18 cellular contexts compared by ENCODE assay signal in the genomic region with DNA sequence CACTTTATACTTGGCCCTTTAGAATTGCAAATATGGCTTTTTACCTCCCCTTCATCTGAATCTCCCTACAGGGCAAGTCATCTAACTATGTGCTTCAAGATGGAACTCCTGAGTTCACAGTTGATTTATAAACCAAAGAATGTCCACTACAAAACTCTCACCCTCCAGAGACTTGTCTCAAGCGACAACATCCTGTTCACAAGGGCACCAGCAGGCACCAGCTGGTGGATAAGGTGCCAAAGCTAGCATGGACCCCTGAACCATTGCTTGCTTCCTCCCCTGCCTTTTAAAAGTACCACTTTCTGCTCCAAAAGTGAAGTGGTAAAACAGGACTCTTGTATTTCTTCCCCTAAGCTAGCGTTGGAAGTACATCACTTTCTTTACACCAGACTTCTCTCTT.
A peak's percentile ranks its signal among the peaks of the same experiment; 100 is the strongest.
DNase-seq lines count a peak whose midpoint lies in the region; ATAC-seq and TF ChIP-seq lines count a peak whose summit lies in the region.
"Had no signal": no experiment of that assay in that cellular context is flagged by ENCODE, and none has a peak within 500 bp of the region (broad histone marks: within the 10 kb centered on the region; RNA-seq: fewer than 3 reads in every experiment).

No MANE protein-coding gene starts in this region.

- no peak for DNase-seq in effector memory CD8-positive, alpha-beta T cell
- DNase-seq in neural crest cell (ENCODE audit: low read depth, low spot score) (no peak), left ventricle myocardium inferior (no peak)
- DNase-seq in activated naive CD8-positive, alpha-beta T cell treated with anti-CD3 and anti-CD28 coated beads for 36 hours: no peak
- DNase-seq: 8988T; C1 segment of cervical spinal cord; Calu3; CD4-positive, alpha-beta T cell; DMS153; DMS79 treated with DMSO at 0.1 percent for 48 hours had no signal

- no peaks in the 10 kb centered on the region for H3K27me3 Mint-ChIP-seq in effector memory CD8-positive, alpha-beta T cell
- H3K27me3 Mint-ChIP-seq in neural crest cell (ENCODE audit: low read depth): no peaks in the 10 kb centered on the region
- peaks cover 28% of the 10 kb centered on the region for H3K27me3 Mint-ChIP-seq in activated naive CD8-positive, alpha-beta T cell treated with anti-CD3 and anti-CD28 coated beads for 36 hours

- TF ChIP-seq RAD21 in liver (IDR thresholded peaks at IDR 0.05): no peak

- no peaks in the 10 kb centered on the region for H3K36me3 ChIP-seq in ACC112 (ENCODE audit: insufficient read depth, low read length)
- H3K36me3 ChIP-seq in liver (ENCODE audit: control insufficient read depth in 4 of 4, insufficient read depth in 3 of 4, low read depth in 1 of 4, low read length in 3 of 4): no peaks in the 10 kb centered on the region
- H3K36me3 ChIP-seq in left ventricle myocardium inferior: no peaks in the 10 kb centered on the region

- H3K9me3 ChIP-seq in liver (ENCODE audit: control insufficient read depth in 4 of 4, low read length in 3 of 4) (no peaks in the 10 kb centered on the region), left ventricle myocardium inferior (replicated peaks) (no peaks in the 10 kb centered on the region)

- peak overlapping the region; percentile 56 to 59 for H3K9ac ChIP-seq in liver (ENCODE audit: low read depth in 1 of 2, low read length in 2 of 2)
- H3K9ac ChIP-seq: GM23248 had no signal

- H3K27ac ChIP-seq in ACC112 (ENCODE audit: low read depth, low read length) (no peak overlapping the region), liver (ENCODE audit: low read depth in 1 of 2, low read length in 2 of 2) (peak overlapping the region; percentile 73 to 82), left ventricle myocardium inferior (replicated peaks) (no peak overlapping the region)
- H3K27ac ChIP-seq: GM23248, HL-60 had no signal

- H3K79me2 ChIP-seq in ACC112 (ENCODE audit: control insufficient read depth, insufficient read depth, low read length, unreplicated experiment): no peaks in the 10 kb centered on the region

- peak overlapping the region; percentile 19 to 41 for H3K27ac Mint-ChIP-seq in effector memory CD8-positive, alpha-beta T cell
- peak overlapping the region; percentile 46 for H3K27ac Mint-ChIP-seq in neural crest cell (ENCODE audit: unreplicated experiment)
- H3K27ac Mint-ChIP-seq in activated naive CD8-positive, alpha-beta T cell treated with anti-CD3 and anti-CD28 coated beads for 36 hours: no peak overlapping the region
- H3K27ac Mint-ChIP-seq: B cell; CD4-positive, alpha-beta T cell had no signal

- TF ChIP-seq CTCF in liver (IDR thresholded peaks at IDR 0.05; ENCODE audit: low read depth, low read length, missing input control) (no peak), neural crest cell (conservative IDR thresholded peaks at IDR 0.05) (no peak), left ventricle myocardium inferior (IDR thresholded peaks at IDR 0.05; ENCODE audit: borderline replicate concordance) (no peak)

- ATAC-seq in effector memory CD8-positive, alpha-beta T cell (replicated peaks): no peak
- no peak for ATAC-seq in HG02852 (IDR thresholded peaks at IDR 0.05; ENCODE audit: unreplicated experiment)
- ATAC-seq: HCT116 had no signal

- intact Hi-C loops in left ventricle myocardium inferior (cut with micrococcal nuclease): no loop called here

- peaks cover 5% of the 10 kb centered on the region for H3K36me3 Mint-ChIP-seq in effector memory CD8-positive, alpha-beta T cell (ENCODE audit: insufficient read depth)
- H3K36me3 Mint-ChIP-seq in neural crest cell (ENCODE audit: low read depth): peaks cover 3% of the 10 kb centered on the region
- peaks cover 1% of the 10 kb centered on the region for H3K36me3 Mint-ChIP-seq in activated naive CD8-positive, alpha-beta T cell treated with anti-CD3 and anti-CD28 coated beads for 36 hours

- H3K9me3 Mint-ChIP-seq in effector memory CD8-positive, alpha-beta T cell: no peaks in the 10 kb centered on the region
- peaks cover 4% of the 10 kb centered on the region for H3K9me3 Mint-ChIP-seq in neural crest cell
- H3K9me3 Mint-ChIP-seq in activated naive CD8-positive, alpha-beta T cell treated with anti-CD3 and anti-CD28 coated beads for 36 hours: peaks cover under 1% of the 10 kb centered on the region
- H3K9me3 Mint-ChIP-seq: CD4-positive, alpha-beta T cell had no signal

- peaks cover 10% of the 10 kb centered on the region for H3K4me1 ChIP-seq in ACC112 (ENCODE audit: control insufficient read depth, insufficient read depth, low read length, unreplicated experiment)
- H3K4me1 ChIP-seq in liver (ENCODE audit: control insufficient read depth in 4 of 4, insufficient read depth in 4 of 4, low read length in 3 of 4): peaks cover 12 to 46% (median 41%) of the 10 kb centered on the region in 4 donors
- H3K4me1 ChIP-seq in left ventricle myocardium inferior: no peaks in the 10 kb centered on the region

- H3K4me3 Mint-ChIP-seq in effector memory CD8-positive, alpha-beta T cell: no peak overlapping the region
- no peak overlapping the region for H3K4me3 Mint-ChIP-seq in neural crest cell
- H3K4me3 Mint-ChIP-seq in activated naive CD8-positive, alpha-beta T cell treated with anti-CD3 and anti-CD28 coated beads for 36 hours: no peak overlapping the region
- H3K4me3 Mint-ChIP-seq: B cell; CD4-positive, alpha-beta T cell; IgD-negative memory B cell had no signal

- 32% methylated on average over 2 of the region's 2 CpGs for WGBS in liver

- no peaks in the 10 kb centered on the region for H3K27me3 ChIP-seq in ACC112 (ENCODE audit: insufficient read depth, low read length)
- no peaks in the 10 kb centered on the region for H3K27me3 ChIP-seq in liver (ENCODE audit: control insufficient read depth in 4 of 4, insufficient read depth in 4 of 4, low read length in 3 of 4)
- peaks cover 45% of the 10 kb centered on the region for H3K27me3 ChIP-seq in left ventricle myocardium inferior (ENCODE audit: low read depth)

- peaks cover 13 to 26% of the 10 kb centered on the region in 2 donors for H3K4me1 Mint-ChIP-seq in effector memory CD8-positive, alpha-beta T cell (ENCODE audit: low read depth in 2 of 2)
- no peaks in the 10 kb centered on the region for H3K4me1 Mint-ChIP-seq in neural crest cell
- H3K4me1 Mint-ChIP-seq in activated naive CD8-positive, alpha-beta T cell treated with anti-CD3 and anti-CD28 coated beads for 36 hours: no peaks in the 10 kb centered on the region
- H3K4me1 Mint-ChIP-seq: B cell had no signal

- peak overlapping the region; percentile 9 for H2AFZ ChIP-seq in ACC112 (ENCODE audit: low read length, unreplicated experiment)
- H2AFZ ChIP-seq: GM23248 had no signal

- H3K4me3 ChIP-seq in ACC112 (ENCODE audit: low read depth, low read length): no peak overlapping the region
- peak overlapping the region; percentile 61 to 83 (median 68) for H3K4me3 ChIP-seq in liver (ENCODE audit: low read depth in 1 of 3, low read length in 3 of 3)
- no peak overlapping the region for H3K4me3 ChIP-seq in left ventricle myocardium inferior
- H3K4me3 ChIP-seq: GM23248 had no signal

TF ChIP-seq in liver, 16 proteins besides CTCF, POLR2A, EP300 and RAD21:
- TF ChIP-seq HNF4A (conservative IDR thresholded peaks at IDR 0.05) (peak; percentile 14 to 19), EGR1 (IDR thresholded peaks at IDR 0.05; ENCODE audit: low read depth in 2 of 2) (no peak)

Comparison
In these comparisons a context has a peak if more than half of its experiments do, and no peak if none do; other contexts are left out.
1. H3K27ac ChIP-seq: peak in liver (2 of 2); none in ACC112 (single experiment) and left ventricle myocardium inferior (single experiment).
2. H3K4me3 ChIP-seq: peak in liver (3 of 3); none in ACC112 (single experiment) and left ventricle myocardium inferior (single experiment).